36 cellular contexts compared by ENCODE assay signal in genomic region chr4:151736367-151736766, GRCh38.
"Had no signal": no experiment of that assay in that cellular context is flagged by ENCODE, and none has a peak within 500 bp of the region (broad histone marks: within the 10 kb centered on the region; RNA-seq: fewer than 3 reads in every experiment).

No MANE protein-coding gene starts in this region.

- H3K4me3 ChIP-seq: adrenal gland, body of pancreas, breast epithelium, cardiac muscle cell had no signal

- H3K27me3 Mint-ChIP-seq: activated B cell treated with CpG ODN at 0.5 μM for 24 hours; activated CD4-positive, alpha-beta memory T cell treated with anti-CD3 and anti-CD28 coated beads for 36 hours; activated CD4-positive, alpha-beta T cell treated with anti-CD3 and anti-CD28 coated beads, Interleukin-2, amount 10 ng/mL, durations not matched to agents 24 days and 14 days; activated CD8-positive, alpha-beta T cell treated with anti-CD3 and anti-CD28 coated beads for 36 hours; activated naive CD8-positive, alpha-beta T cell treated with anti-CD3 and anti-CD28 coated beads for 36 hours; activated T-cell treated with anti-CD3 and anti-CD28 coated beads, Interleukin-2, amount 50 U/mL, for 24 hours; central memory CD8-positive, alpha-beta T cell had no signal

- H3K4me3 Mint-ChIP-seq: activated B cell treated with CpG ODN at 0.5 μM for 24 hours; activated CD4-positive, alpha-beta memory T cell treated with anti-CD3 and anti-CD28 coated beads for 36 hours; activated CD4-positive, alpha-beta T cell treated with anti-CD3 and anti-CD28 coated beads, Interleukin-2, amount 10 ng/mL, durations not matched to agents 24 days and 14 days; activated CD8-positive, alpha-beta T cell treated with anti-CD3 and anti-CD28 coated beads for 36 hours; activated naive CD8-positive, alpha-beta T cell treated with anti-CD3 and anti-CD28 coated beads for 36 hours; activated T-cell treated with anti-CD3 and anti-CD28 coated beads, Interleukin-2, amount 50 U/mL, for 24 hours; central memory CD8-positive, alpha-beta T cell; T-helper 1 cell treated with Interleukin-12 subunit alpha and Interleukin-12 subunit beta and Interleukin-4 antibody, amounts not matched to agents 30 μg/mL and 1 μg/mL, for 36 hours; T-helper 2 cell treated with Interferon-gamma antibody and Interleukin-4, amounts not matched to agents 5 μg/mL and 100 μg/mL, for 36 hours had no signal

- DNase-seq: activated B cell treated with CpG ODN at 0.5 μM for 24 hours; activated CD4-positive, alpha-beta memory T cell treated with anti-CD3 and anti-CD28 coated beads for 36 hours; activated CD4-positive, alpha-beta T cell treated with anti-CD3 and anti-CD28 coated beads for 4 hours; activated CD4-positive, alpha-beta T cell treated with anti-CD3 and anti-CD28 coated beads, Interleukin-2, amount 10 ng/mL, durations not matched to agents 24 days and 14 days; activated CD4-positive, alpha-beta T cell treated with anti-CD3 and anti-CD28 coated beads, Interleukin-2, amount 50 U/mL, for 1 hour; activated CD4-positive, alpha-beta T cell treated with anti-CD3 and anti-CD28 coated beads, Interleukin-2, amount 50 U/mL, for 4 hours; activated CD4-positive, CD25-positive, alpha-beta regulatory T cell treated with anti-CD3 and anti-CD28 coated beads, Interleukin-2, amount 50 U/mL, for 72 hours; activated CD8-positive, alpha-beta memory T cell treated with anti-CD3 and anti-CD28 coated beads, Interleukin-2, amount 50 U/mL, for 4 hours; activated CD8-positive, alpha-beta T cell treated with anti-CD3 and anti-CD28 coated beads for 36 hours; activated effector memory CD4-positive, alpha-beta T cell treated with Interleukin-2 at 50 U/mL for 16 hours; activated gamma-delta T cell; activated naive CD4-positive, alpha-beta T cell treated with anti-CD3 and anti-CD28 coated beads, Interleukin-2, amount 50 U/mL, for 16 hours; activated naive CD4-positive, alpha-beta T cell treated with Interleukin-2 at 50 U/mL for 16 hours; activated naive CD8-positive, alpha-beta T cell treated with anti-CD3 and anti-CD28 coated beads for 36 hours; activated T-cell treated with anti-CD3 and anti-CD28 coated beads, Interleukin-2, amount 50 U/mL, for 24 hours; activated T-cell treated with anti-CD3 and anti-CD28 coated beads, Interleukin-2, amount 50 U/mL, for 48 hours; adrenal gland; amniotic stem cell; aorta; body of pancreas; brain microvascular endothelial cell; caudate nucleus; cerebellar nuclear complex; SW 1271; T-helper 1 cell; T-helper 2 cell; T-helper 9 cell had no signal

- H3K27ac Mint-ChIP-seq: activated B cell treated with CpG ODN at 0.5 μM for 24 hours; activated CD4-positive, alpha-beta memory T cell treated with anti-CD3 and anti-CD28 coated beads for 36 hours; activated CD4-positive, alpha-beta T cell treated with anti-CD3 and anti-CD28 coated beads, Interleukin-2, amount 10 ng/mL, durations not matched to agents 24 days and 14 days; activated CD8-positive, alpha-beta T cell treated with anti-CD3 and anti-CD28 coated beads for 36 hours; activated naive CD4-positive, alpha-beta T cell treated with anti-CD3 and anti-CD28 coated beads, Interleukin-2, amount 50 U/mL, for 72 hours; activated naive CD8-positive, alpha-beta T cell treated with anti-CD3 and anti-CD28 coated beads for 36 hours; activated T-cell treated with anti-CD3 and anti-CD28 coated beads, Interleukin-2, amount 50 U/mL, for 24 hours; activated T-helper 2 cell treated with anti-CD3 and anti-CD28 coated beads, Interferon-gamma antibody, Interleukin-2, Interleukin-4, amounts not matched to agents 10 μg/mL and 5 μg/mL and 100 μg/mL, durations not matched to agents 14 hours and 24 hours and 36 hours; T-helper 1 cell treated with Interleukin-12 subunit alpha and Interleukin-12 subunit beta and Interleukin-4 antibody, amounts not matched to agents 30 μg/mL and 1 μg/mL, for 36 hours; T-helper 2 cell treated with Interferon-gamma antibody and Interleukin-4, amounts not matched to agents 5 μg/mL and 100 μg/mL, for 36 hours had no signal

- H3K27me3 ChIP-seq: adrenal gland, body of pancreas, brain microvascular endothelial cell, breast epithelium, cardiac muscle cell had no signal

- ATAC-seq: activated CD8-positive, alpha-beta T cell treated with anti-CD3 and anti-CD28 coated beads for 36 hours; activated naive CD4-positive, alpha-beta T cell treated with anti-CD3 and anti-CD28 coated beads, Interleukin-2, amount 50 U/mL, for 72 hours; body of pancreas had no signal

- FAIRE-seq: astrocyte, TTC549 had no signal

- H3K36me3 ChIP-seq: adrenal gland, brain microvascular endothelial cell, breast epithelium, cardiac muscle cell had no signal
